20 cellular contexts compared by ENCODE assay signal in the genomic region with DNA sequence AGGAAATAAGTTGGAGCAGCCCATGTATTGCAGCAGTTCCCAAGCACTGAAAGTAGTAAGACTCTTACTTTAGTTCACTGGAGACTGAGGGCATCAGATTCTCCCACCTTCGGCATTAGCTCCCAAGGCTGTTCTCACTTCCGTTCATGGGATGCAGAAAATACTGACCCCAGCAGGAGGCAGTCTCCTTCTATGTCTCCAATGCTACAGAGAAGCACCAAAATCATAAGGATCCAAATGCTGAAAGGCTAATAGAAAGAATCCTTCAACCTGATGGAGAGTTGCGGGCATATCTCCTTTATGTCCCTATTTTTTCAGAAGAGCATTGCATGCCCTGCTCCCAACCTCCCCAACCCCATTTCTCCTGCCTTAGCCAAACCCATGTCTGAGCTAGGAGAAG. TPM values are rescaled to one million over a fixed set of nuclear protein-coding genes. Genes with fewer than 3 reads are reported as not detected.
DNase-seq lines count a peak whose midpoint lies in the region; ATAC-seq, FAIRE-seq and TF ChIP-seq lines count a peak whose summit lies in the region.
"Had no signal": no experiment of that assay in that cellular context is flagged by ENCODE, and none has a peak within 500 bp of the region (broad histone marks: within the 10 kb centered on the region; RNA-seq: fewer than 3 reads in every experiment).

No MANE protein-coding gene starts in this region.

- H3K4me1 ChIP-seq in heart right ventricle, result peaks cover 0 to 15% (median 5%) of the 10 kb centered on the region in 9 donors
- peaks cover 44% of the 10 kb centered on the region for H3K4me1 ChIP-seq in HepG2 (ENCODE audit: insufficient read depth, low read length)
- H3K4me1 ChIP-seq in upper lobe of right lung, result peaks cover 21% of the 10 kb centered on the region

- H3K79me2 ChIP-seq in HepG2 (ENCODE audit: insufficient read depth, low read length), result no peaks in the 10 kb centered on the region
- H3K79me2 ChIP-seq: hepatocyte had no signal

- H3K27me3 ChIP-seq in heart right ventricle, result no peaks in the 10 kb centered on the region
- H3K27me3 ChIP-seq in WERI-Rb-1 (ENCODE audit: insufficient read depth, low read depth, severe bottlenecking), result no peaks in the 10 kb centered on the region
- H3K27me3 ChIP-seq in HepG2 (ENCODE audit: control insufficient read depth in 1 of 2, insufficient read depth in 2 of 2, low read length in 2 of 2), result no peaks in the 10 kb centered on the region
- no peaks in the 10 kb centered on the region for H3K27me3 ChIP-seq in upper lobe of right lung
- H3K27me3 ChIP-seq: hepatocyte had no signal

- intact Hi-C loops in heart right ventricle (cut with DNase I), result loop anchor here in 7 of 10 donors (1.0 to 10.0 kb wide), 9 partner anchors 85 to 935 kb away; a partner anchor contains a TSS
- intact Hi-C loops in cardiac septum (cut with DNase I), result loop anchor here (10.0 kb wide), 2 partner anchors 408 to 458 kb away; a partner anchor contains a TSS
- intact Hi-C loops in HepG2 (cut with micrococcal nuclease; ENCODE audit: unreplicated experiment), result loop anchor here (5.0 to 10.0 kb wide), 2 partner anchors 185 to 468 kb away; a partner anchor contains a TSS
- intact Hi-C loops in upper lobe of right lung (cut with DNase I), result loop anchor here (10.0 kb wide), 3 partner anchors 88 to 278 kb away; no protein-coding TSS in a partner anchor

- in situ Hi-C loops in HepG2 (cut with HindIII; ENCODE audit: extremely low pct_ligation_motif_present, low pct_unique_long_range_greater_than_20kb), result no loop called here

- H3K36me3 ChIP-seq in heart right ventricle (no peaks in the 10 kb centered on the region), WERI-Rb-1 (no peaks in the 10 kb centered on the region), HepG2 (replicated peaks in 1 of 2; ENCODE audit: control insufficient read depth in 1 of 2, insufficient read depth in 2 of 2, low read length in 2 of 2) (no peaks in the 10 kb centered on the region), upper lobe of right lung (no peaks in the 10 kb centered on the region)

- 0 out of 2 replicates have a peak overlapping the region, but pooled peaks have one; percentile 40 for H3K9ac ChIP-seq in HepG2 (ENCODE audit: insufficient read depth, low read depth, low read length)

- POLR2A ChIA-PET in HepG2 (lab: Yijun Ruan, JAX), result interaction anchor here (0.9 to 3.3 kb wide), 21 partner anchors 16 to 1142 kb away, joined by 3 to 59 read pairs (median 6); a partner anchor contains a TSS

- TF ChIP-seq POLR2A in HepG2 (IDR thresholded peaks at IDR 0.05; ENCODE audit: insufficient read depth in 1 of 2, low read depth in 2 of 2, low read length in 2 of 2), result no peak
- no peak for TF ChIP-seq POLR2A in GM12892 (IDR thresholded peaks at IDR 0.05; ENCODE audit: low read depth, low read length)

- TF ChIP-seq RAD21 in HepG2 (CRISPR knock-in tag; IDR thresholded peaks at IDR 0.05), result no peak

- no peak for ATAC-seq in heart right ventricle
- ATAC-seq in HepG2, result no peak
- no peak for ATAC-seq in upper lobe of right lung

- H2AFZ ChIP-seq in HepG2 (ENCODE audit: low read length), result peak overlapping the region; percentile 39
- H2AFZ ChIP-seq: hepatocyte had no signal

- TF ChIP-seq CTCF in heart right ventricle (IDR thresholded peaks at IDR 0.05) (no peak), WERI-Rb-1 (IDR thresholded peaks at IDR 0.05; ENCODE audit: low read depth, low read length) (peak; percentile 55), HepG2 (CRISPR knock-in tag; IDR thresholded peaks at IDR 0.05) (peak; percentile 36; the same call in 1 of the 2 replicates), upper lobe of right lung (IDR thresholded peaks at IDR 0.05) (no peak)

- CTCF ChIA-PET in HepG2 (lab: Yijun Ruan, JAX; ENCODE audit: low intra/inter-chr PET ratio, low total read pairs), result no interaction called here

- DNase-seq in heart right ventricle (no peak), cardiac septum (ENCODE audit: low spot score) (no peak), WERI-Rb-1 (peak; percentile 19), HepG2 (ENCODE audit: low spot score) (no peak), upper lobe of right lung (no peak), GM12892 (ENCODE audit: insufficient read length) (no peak), NCI-H2196 treated with DMSO at 0.1 percent for 48 hours (lab: John Stamatoyannopoulos, UW; ENCODE audit: unreplicated experiment) (no peak), NCI-H1092 (lab: John Stamatoyannopoulos, UW) (no peak)
- DNase-seq: activated CD4-positive, alpha-beta T cell treated with anti-CD3 and anti-CD28 coated beads for 1 hour; activated naive CD8-positive, alpha-beta T cell treated with anti-CD3 and anti-CD28 coated beads, Interleukin-2, amount 10 ng/mL, durations not matched to agents 7 days and 5 days; activated T-cell treated with anti-CD3 and anti-CD28 coated beads for 4 hours; erythroblast; NCI-H226 had no signal

- no peak overlapping the region for H3K4me3 ChIP-seq in heart right ventricle
- H3K4me3 ChIP-seq in WERI-Rb-1 (ENCODE audit: low read depth, low read length), result no peak overlapping the region
- H3K4me3 ChIP-seq in HepG2 (replicated peaks in 1 of 3; ENCODE audit: insufficient read depth in 1 of 3, low read depth in 2 of 3, low read length in 3 of 3), result no peak overlapping the region
- no peak overlapping the region for H3K4me3 ChIP-seq in upper lobe of right lung
- H3K4me3 ChIP-seq: hepatocyte, lung, skin epidermis had no signal

- H3K27ac ChIP-seq in heart right ventricle (peak overlapping the region in 7 of 10 donors; percentile 14 to 67 (median 57)), WERI-Rb-1 (no peak overlapping the region), HepG2 (ENCODE audit: extremely low read length, insufficient read depth, low read length) (peak overlapping the region; percentile 92), upper lobe of right lung (peak overlapping the region; percentile 69)
- H3K27ac ChIP-seq: hepatocyte had no signal

- H4K20me1 ChIP-seq in HepG2 (ENCODE audit: insufficient read depth, low read length), result no peaks in the 10 kb centered on the region

- no TSS peak for BruUV-seq in HepG2 (replicated peaks; lab: Mats Ljungman, UMichigan)

- H3K9me3 ChIP-seq in heart right ventricle, result peaks cover 0 to 11% (median 0%) of the 10 kb centered on the region in 11 donors
- H3K9me3 ChIP-seq in WERI-Rb-1 (ENCODE audit: severe bottlenecking), result no peaks in the 10 kb centered on the region
- peaks cover 5% of the 10 kb centered on the region; the same call in 1 of the 2 replicates for H3K9me3 ChIP-seq in HepG2 (ENCODE audit: low read length)
- H3K9me3 ChIP-seq in upper lobe of right lung, result no peaks in the 10 kb centered on the region

- FAIRE-seq in HepG2 (lab: Jason Lieb, UNC), result no peak
- no peak for FAIRE-seq in GM12892 (lab: Jason Lieb, UNC)
- FAIRE-seq: D721Med, HTR-8/SVneo had no signal

- 80 to 86% methylated on average over 3 of the region's 3 CpGs for WGBS in heart right ventricle, 2 donors
- WGBS in HepG2 (ENCODE audit: low lambda C conversion rate), result 97% methylated on average over 3 of the region's 3 CpGs

- no peak overlapping the region for H3K4me2 ChIP-seq in HepG2 (ENCODE audit: low read depth, low read length)

- no peak for TF ChIP-seq EP300 in HepG2 (IDR thresholded peaks at IDR 0.05; ENCODE audit: low read depth in 2 of 2, low read length in 2 of 2)
- TF ChIP-seq EP300 in HepG2 (CRISPR knock-in tag; IDR thresholded peaks at IDR 0.05; ENCODE audit: borderline replicate concordance), result no peak

RNA-seq across cellular contexts. Expression of a gene that starts 32.4 kb away (rescaled TPM):
- total RNA-seq in heart right ventricle (not detected), cardiac septum (not detected), HepG2 (2016; rRNA removed; fragmentation: Illumina TruSeq; extraction: Trizol) (not detected in 2 replicates), upper lobe of right lung (not detected)
- polyA plus RNA-seq in heart right ventricle (under 1 TPM in 1 of 2 donors, not detected in 1; 0.04 TPM), HepG2 (2011; rRNA removed) (not detected in 2 replicates)
- not detected in 2 replicates for total RNA-seq in HepG2 (2016; cell fraction: cytosol; rRNA removed; fragmentation: Illumina TruSeq; extraction: Trizol; ENCODE audit: low read depth)
- total RNA-seq in HepG2 (2016; cell fraction: insoluble cytoplasmic fraction; rRNA removed; fragmentation: Illumina TruSeq; extraction: Trizol), result not detected in 2 replicates
- not detected in 2 replicates for total RNA-seq in HepG2 (2016; cell fraction: membrane; rRNA removed; fragmentation: Illumina TruSeq; extraction: Trizol)
- total RNA-seq in HepG2 (2016; cell fraction: nucleus; rRNA removed; fragmentation: Illumina TruSeq; extraction: Trizol), result not detected in 2 replicates
- polyA plus RNA-seq in HepG2 (2011; cell fraction: cytosol; rRNA removed), result not detected in 2 replicates
- polyA plus RNA-seq in HepG2 (2011; cell fraction: nucleus; rRNA removed), result not detected in 2 replicates
- not detected in 2 replicates for polyA plus RNA-seq in HepG2 (2012)
- not detected in 2 replicates for polyA plus RNA-seq in HepG2 (2016; cell fraction: cytosol; fragmentation: Illumina TruSeq; extraction: Trizol; ENCODE audit: low read depth)
- not detected in 2 replicates for polyA plus RNA-seq in HepG2 (2016; cell fraction: insoluble cytoplasmic fraction; fragmentation: Illumina TruSeq; extraction: Trizol; ENCODE audit: low read depth)
- not detected in 2 replicates for polyA plus RNA-seq in HepG2 (2016; cell fraction: membrane; fragmentation: Illumina TruSeq; extraction: Trizol; ENCODE audit: low read depth)
- not detected in 2 replicates for polyA plus RNA-seq in HepG2 (2016; cell fraction: nucleus; fragmentation: Illumina TruSeq; extraction: Trizol; ENCODE audit: insufficient read depth, low read depth)
- polyA minus RNA-seq in HepG2 (2011; rRNA and poly(A)+ RNA removed; ENCODE audit: low replicate concordance), result not detected in 2 replicates
- polyA minus RNA-seq in HepG2 (2011; cell fraction: cytosol; rRNA and poly(A)+ RNA removed), result not detected in 2 replicates
- polyA minus RNA-seq in HepG2 (2011; cell fraction: nucleus; rRNA and poly(A)+ RNA removed), result not detected in 2 replicates
- not detected for polyA plus RNA-seq in GM12892 (2012; ENCODE audit: missing spikeins)
- total RNA-seq: activated naive CD8-positive, alpha-beta T cell treated with anti-CD3 and anti-CD28 coated beads, Interleukin-2, amount 10 ng/mL, durations not matched to agents 7 days and 5 days; cerebellum; hepatocyte; T-helper 1 cell treated with Interleukin-12 subunit alpha and Interleukin-12 subunit beta and Interleukin-4 antibody, amounts not matched to agents 30 ng/mL and 1 ng/mL, for 36 hours had no signal
- polyA plus RNA-seq: hepatocyte had no signal

RNA-seq across cellular contexts. Expression of a gene that starts 50.2 kb away (rescaled TPM):
- total RNA-seq in heart right ventricle (1 to 10 TPM in 9 of 10 donors, under 1 TPM in 1; 0.85 to 8.6 (median 2.1) TPM), cardiac septum (4.0 TPM), HepG2 (2016; rRNA removed; fragmentation: Illumina TruSeq; extraction: Trizol) (not detected in 2 replicates), upper lobe of right lung (6.8 TPM)
- polyA plus RNA-seq in heart right ventricle (1 to 10 TPM; 1.6 to 8.3 TPM), HepG2 (2011; rRNA removed) (not detected in 2 replicates)
- not detected in 2 replicates for total RNA-seq in HepG2 (2016; cell fraction: cytosol; rRNA removed; fragmentation: Illumina TruSeq; extraction: Trizol; ENCODE audit: low read depth)
- not detected in 2 replicates for total RNA-seq in HepG2 (2016; cell fraction: insoluble cytoplasmic fraction; rRNA removed; fragmentation: Illumina TruSeq; extraction: Trizol)
- not detected in 2 replicates for total RNA-seq in HepG2 (2016; cell fraction: membrane; rRNA removed; fragmentation: Illumina TruSeq; extraction: Trizol)
- total RNA-seq in HepG2 (2016; cell fraction: nucleus; rRNA removed; fragmentation: Illumina TruSeq; extraction: Trizol), result not detected in 2 replicates
- polyA plus RNA-seq in HepG2 (2011; cell fraction: cytosol; rRNA removed), result not detected in 2 replicates
- 0.21 TPM in 1 of 2 replicates, not detected in the other for polyA plus RNA-seq in HepG2 (2011; cell fraction: nucleus; rRNA removed)
- 0.11 TPM in 2 replicates for polyA plus RNA-seq in HepG2 (2012)
- not detected in 2 replicates for polyA plus RNA-seq in HepG2 (2016; cell fraction: cytosol; fragmentation: Illumina TruSeq; extraction: Trizol; ENCODE audit: low read depth)
- not detected in 2 replicates for polyA plus RNA-seq in HepG2 (2016; cell fraction: insoluble cytoplasmic fraction; fragmentation: Illumina TruSeq; extraction: Trizol; ENCODE audit: low read depth)
- polyA plus RNA-seq in HepG2 (2016; cell fraction: membrane; fragmentation: Illumina TruSeq; extraction: Trizol; ENCODE audit: low read depth), result not detected in 2 replicates
- polyA plus RNA-seq in HepG2 (2016; cell fraction: nucleus; fragmentation: Illumina TruSeq; extraction: Trizol; ENCODE audit: insufficient read depth, low read depth), result not detected in 2 replicates
- polyA minus RNA-seq in HepG2 (2011; rRNA and poly(A)+ RNA removed; ENCODE audit: low replicate concordance), result not detected in 2 replicates
- not detected in 2 replicates for polyA minus RNA-seq in HepG2 (2011; cell fraction: cytosol; rRNA and poly(A)+ RNA removed)
- polyA minus RNA-seq in HepG2 (2011; cell fraction: nucleus; rRNA and poly(A)+ RNA removed), result not detected in 2 replicates
- polyA plus RNA-seq in GM12892 (2012; ENCODE audit: missing spikeins), result not detected
- total RNA-seq: activated naive CD8-positive, alpha-beta T cell treated with anti-CD3 and anti-CD28 coated beads, Interleukin-2, amount 10 ng/mL, durations not matched to agents 7 days and 5 days; T-helper 1 cell treated with Interleukin-12 subunit alpha and Interleukin-12 subunit beta and Interleukin-4 antibody, amounts not matched to agents 30 ng/mL and 1 ng/mL, for 36 hours had no signal

Comparison
In these comparisons a context has a peak if more than half of its experiments do, and no peak if none do; other contexts are left out.
1. CTCF ChIP-seq: peak in WERI-Rb-1 (single experiment) and HepG2 (single experiment); none in heart right ventricle (0 of 9) and upper lobe of right lung (single experiment).